Comparison of ENCODE assay signal across 23 cellular contexts in the genomic region with DNA sequence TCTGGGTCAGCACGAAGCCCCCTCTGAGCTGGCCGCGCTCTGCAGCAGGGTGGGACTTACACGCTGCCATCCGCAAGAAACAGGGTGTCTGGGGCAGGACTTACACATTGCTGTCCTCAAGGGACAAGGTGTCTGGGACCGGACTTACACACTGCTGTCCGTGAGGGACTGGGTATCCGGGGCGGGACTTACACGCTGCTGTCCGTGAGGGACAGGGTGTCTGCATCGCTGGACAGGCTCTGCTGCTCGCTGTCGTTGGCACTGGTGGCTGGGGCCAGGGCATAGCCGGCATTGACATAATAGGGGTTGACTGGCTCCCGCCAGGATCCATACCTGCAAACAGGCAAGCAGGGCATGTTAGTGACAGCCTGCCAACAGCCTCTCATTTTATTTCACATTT. TPM values are rescaled to one million over a fixed set of nuclear protein-coding genes. Genes with fewer than 3 reads are reported as not detected.
"Had no signal": no experiment of that assay in that cellular context is flagged by ENCODE, and none has a peak within 500 bp of the region (broad histone marks: within the 10 kb centered on the region; RNA-seq: fewer than 3 reads in every experiment).

No MANE protein-coding gene starts in this region.

- H3K4me3 Mint-ChIP-seq: nephron; stimulated activated effector memory CD8-positive, alpha-beta T cell treated with anti-CD3 and anti-CD28 coated beads, Interleukin-12 subunit alpha, Interleukin-12 subunit beta, amount 100 ng/mL, for 72 hours; type B pancreatic cell had no signal

- H3K27ac Mint-ChIP-seq: nephron; stimulated activated effector memory CD8-positive, alpha-beta T cell treated with anti-CD3 and anti-CD28 coated beads, Interleukin-12 subunit alpha, Interleukin-12 subunit beta, amount 100 ng/mL, for 72 hours; type B pancreatic cell had no signal

- DNase-seq: cortex of kidney; effector memory CD4-positive, alpha-beta T cell; esophagus squamous epithelium; foreskin fibroblast; glutamatergic neuron; kidney; left cardiac atrium; left ventricle myocardium superior; mesendoderm; naive B cell; occipital lobe; right lobe of liver; stimulated activated CD4-positive, alpha-beta T cell treated with anti-CD3 and anti-CD28 coated beads, Interleukin-4, amount 100 ng/mL, for 1 hour; stimulated activated CD8-positive, alpha-beta memory T cell treated with anti-CD3 and anti-CD28 coated beads, Interleukin-4, amount 100 ng/mL, for 48 hours; stimulated activated naive CD8-positive, alpha-beta T cell treated with anti-CD3 and anti-CD28 coated beads, Interleukin-15, Interleukin-2, amounts not matched to agents 100 U/mL and 50 U/mL, for 24 hours; thyroid gland had no signal

- H3K9me3 Mint-ChIP-seq: naive B cell; nephron; stimulated activated effector memory CD8-positive, alpha-beta T cell treated with anti-CD3 and anti-CD28 coated beads, Interleukin-12 subunit alpha, Interleukin-12 subunit beta, amount 100 ng/mL, for 72 hours; type B pancreatic cell had no signal

- H3K27me3 Mint-ChIP-seq: naive B cell, type B pancreatic cell had no signal

- H3K36me3 Mint-ChIP-seq: naive B cell, type B pancreatic cell had no signal

- ATAC-seq: gastroesophageal sphincter; left cardiac atrium; left ventricle myocardium superior; right lobe of liver; stimulated activated effector memory CD8-positive, alpha-beta T cell treated with anti-CD3 and anti-CD28 coated beads, Interleukin-12 subunit alpha, Interleukin-12 subunit beta, amount 100 ng/mL, for 72 hours; stimulated activated naive CD8-positive, alpha-beta T cell treated with anti-CD3 and anti-CD28 coated beads, Interleukin-15, Interleukin-2, amounts not matched to agents 100 U/mL and 50 U/mL, for 24 hours had no signal

RNA-seq across cellular contexts. Expression of gene PDIA2, which starts 31.4 kb away (rescaled TPM):
- total RNA-seq: epithelial cell of proximal tubule, esophagus squamous epithelium, kidney, renal cortical epithelial cell, right lobe of liver, suprapubic skin had no signal

RNA-seq across cellular contexts. Expression of gene ARHGDIG, which starts 34.0 kb away (rescaled TPM):
- total RNA-seq: esophagus squamous epithelium, renal cortical epithelial cell, right lobe of liver, suprapubic skin, thyroid gland had no signal
